Comparison of ENCODE assay signal across 15 cellular contexts in the genomic region with DNA sequence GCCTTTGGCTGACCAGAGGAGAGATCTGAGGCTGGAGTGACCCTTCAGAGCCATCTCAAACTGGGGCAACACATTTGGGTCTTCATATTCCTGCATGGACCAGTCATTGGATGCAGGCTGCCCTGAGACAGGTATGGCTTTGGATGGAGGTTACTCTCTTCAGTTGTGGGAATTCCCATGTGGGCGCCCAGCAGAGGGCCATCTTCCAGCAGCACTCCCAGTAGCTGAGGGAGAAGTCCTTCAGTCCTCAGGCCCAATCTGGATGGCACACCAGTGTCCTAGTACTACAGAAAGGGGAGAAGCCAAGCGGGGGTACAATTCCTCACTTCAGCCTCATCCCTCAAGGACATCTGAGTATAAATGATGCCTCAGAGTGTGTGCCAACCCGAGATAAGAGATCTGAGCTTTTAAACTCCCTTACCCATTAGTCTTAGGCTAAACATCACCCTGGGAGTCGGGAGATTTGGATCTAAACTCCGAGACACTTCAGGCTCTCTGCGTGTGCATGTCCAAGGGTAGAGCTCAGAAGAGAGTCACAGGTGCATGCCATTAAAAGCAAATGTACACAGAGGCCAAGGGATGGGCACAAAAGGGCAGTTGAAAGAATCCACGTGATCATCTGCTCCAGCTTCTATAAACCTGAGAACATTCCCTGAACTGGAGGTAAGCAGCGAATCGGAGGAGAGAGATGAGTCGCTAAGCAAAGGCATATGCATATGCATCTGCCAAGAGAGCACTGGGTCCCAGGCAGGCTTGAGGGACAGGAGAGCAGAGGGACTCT.
DNase-seq lines count a peak whose midpoint lies in the region; ATAC-seq, FAIRE-seq and TF ChIP-seq lines count a peak whose summit lies in the region.
"Had no signal": no experiment of that assay in that cellular context is flagged by ENCODE, and none has a peak within 500 bp of the region (broad histone marks: within the 10 kb centered on the region; RNA-seq: fewer than 3 reads in every experiment).

No MANE protein-coding gene starts in this region.

- ATAC-seq in HCT116 (peak; percentile 70), K562 (no peak; the same call in 2 of the 3 replicates), HepG2 (peak; percentile 74), sciatic nerve (no peak), HG02588 (IDR thresholded peaks at IDR 0.05; ENCODE audit: unreplicated experiment) (no peak)

- TF ChIP-seq CTCF in HCT116 (IDR thresholded peaks at IDR 0.05 in 2 of 3, conservative IDR thresholded peaks at IDR 0.05 in 1 of 3; ENCODE audit: borderline replicate concordance in 1 of 3, insufficient read depth in 1 of 3, low read depth in 2 of 3, low read length in 2 of 3) (peak; percentile 24 to 32 (median 30); a peak in 5 of 6 replicates), K562 (IDR thresholded peaks at IDR 0.05 in 2 of 3, conservative IDR thresholded peaks at IDR 0.05 in 1 of 3; ENCODE audit: insufficient read depth in 2 of 3, low read depth in 1 of 3, low read length in 3 of 3) (peak in 2 of 3 experiments; percentile 30; a peak in 3 of 6 replicates), HepG2 (CRISPR knock-in tag; IDR thresholded peaks at IDR 0.05) (peak; percentile 40)

- CTCF ChIA-PET in HCT116 (lab: Charles Lee): no interaction called here
- CTCF ChIA-PET in K562 (lab: Yijun Ruan, JAX; ENCODE audit: low intra/inter-chr PET ratio): no interaction called here
- CTCF ChIA-PET in HepG2 (lab: Yijun Ruan, JAX; ENCODE audit: low intra/inter-chr PET ratio, low total read pairs): no interaction called here

- no TSS peak for BruUV-seq in HCT116 (replicated peaks; lab: Mats Ljungman, UMichigan)
- no TSS peak for BruUV-seq in K562 (replicated peaks; lab: Mats Ljungman, UMichigan)
- no TSS peak for BruUV-seq in HepG2 (replicated peaks; lab: Mats Ljungman, UMichigan)

- H3K4me3 ChIP-seq in HCT116 (replicated peaks in 1 of 2; ENCODE audit: low read depth in 1 of 2, low read length in 2 of 2): no peak overlapping the region
- H3K4me3 ChIP-seq in K562: no peak overlapping the region
- H3K4me3 ChIP-seq in HepG2 (replicated peaks in 1 of 3; ENCODE audit: insufficient read depth in 1 of 3, low read depth in 2 of 3, low read length in 3 of 3): no peak overlapping the region
- H3K4me3 ChIP-seq: BLaER1 treated with 17β-estradiol and CSF1 and Interleukin-3, amounts not matched to agents 10 nM and 100 nM; ovary had no signal

- H3K79me2 ChIP-seq in HCT116 (ENCODE audit: insufficient read depth, low read length) (no peaks in the 10 kb centered on the region), K562 (ENCODE audit: control insufficient read depth, insufficient read depth, low read length) (no peaks in the 10 kb centered on the region), HepG2 (ENCODE audit: insufficient read depth, low read length) (no peaks in the 10 kb centered on the region)

- RAD21 ChIA-PET in HCT116 (lab: Charles Lee; ENCODE audit: low non-redundant PET in 1 of 2, low total read pairs in 2 of 2, uncharacterized antibody in 2 of 2, unreplicated experiment in 2 of 2): no interaction called here

- H3K4me2 ChIP-seq in HCT116 (ENCODE audit: low read length) (no peak overlapping the region), K562 (ENCODE audit: insufficient read depth, low read length) (no peak overlapping the region), HepG2 (ENCODE audit: low read depth, low read length) (no peak overlapping the region)

- in situ Hi-C loops in K562 (cut with MboI) (no loop called here), HepG2 (cut with HindIII; ENCODE audit: extremely low pct_ligation_motif_present, low pct_unique_long_range_greater_than_20kb) (no loop called here)

- H3K9ac ChIP-seq in HCT116 (ENCODE audit: low read length) (no peak overlapping the region), K562 (ENCODE audit: insufficient read depth in 1 of 2, low read depth in 2 of 2, low read length in 2 of 2) (no peak overlapping the region), HepG2 (ENCODE audit: insufficient read depth, low read depth, low read length) (no peak overlapping the region)
- H3K9ac ChIP-seq: BLaER1 treated with 17β-estradiol and CSF1 and Interleukin-3, amounts not matched to agents 10 nM and 100 nM had no signal

- intact Hi-C loops in HCT116 (cut with micrococcal nuclease) (no loop called here), K562 (cut with micrococcal nuclease) (no loop called here), HepG2 (cut with micrococcal nuclease; ENCODE audit: unreplicated experiment) (no loop called here), sciatic nerve (cut with DNase I) (no loop called here)

- DNase-seq in COLO668 (lab: John Stamatoyannopoulos, UW; ENCODE audit: unreplicated experiment) (peak; percentile 24), HCT116 (ENCODE audit: low read depth, low spot score) (peak; percentile 4), K562 (ENCODE audit: extremely low read depth in 1 of 4, low spot score in 3 of 4) (peak in 1 of 4 experiments; percentile 12), HepG2 (ENCODE audit: low spot score) (no peak), sciatic nerve (ENCODE audit: low spot score) (no peak)
- DNase-seq in stimulated activated CD4-positive, alpha-beta T cell treated with anti-CD3 and anti-CD28 coated beads, Interleukin-4, amount 100 ng/mL, for 24 hours: no peak
- DNase-seq in stimulated activated CD4-positive, alpha-beta T cell treated with anti-CD3 and anti-CD28 coated beads, Interleukin-12 subunit alpha, Interleukin-12 subunit beta, amount 100 ng/mL, for 4 hours: no peak
- DNase-seq: glutamatergic neuron; Karpas-422; NCI-H446; ovary; stimulated activated CD4-positive, alpha-beta T cell treated with anti-CD3 and anti-CD28 coated beads, Interleukin-2, amount 100 ng/mL, for 24 hours; stimulated activated naive CD4-positive, alpha-beta T cell treated with Interleukin-2 at 50 U/mL for 16 hours had no signal

- TF ChIP-seq EP300 in K562 (IDR thresholded peaks at IDR 0.05; ENCODE audit: low read length) (no peak), HepG2 (IDR thresholded peaks at IDR 0.05; ENCODE audit: low read depth in 2 of 2, low read length in 2 of 2) (no peak), HepG2 (CRISPR knock-in tag; IDR thresholded peaks at IDR 0.05; ENCODE audit: borderline replicate concordance) (no peak)

- H3K9me2 ChIP-seq in HCT116 (ENCODE audit: insufficient read depth): no peaks in the 10 kb centered on the region

- H3K27me3 ChIP-seq in HCT116 (ENCODE audit: insufficient read depth, low read length) (no peaks in the 10 kb centered on the region), K562 (ENCODE audit: control insufficient read depth in 2 of 2, insufficient read depth in 2 of 2, low read length in 2 of 2) (peaks cover 16 to 35% of the 10 kb centered on the region in 2 experiments; a peak in 4 of 5 replicates), HepG2 (ENCODE audit: control insufficient read depth in 1 of 2, insufficient read depth in 2 of 2, low read length in 2 of 2) (peaks cover 1 to 7% of the 10 kb centered on the region in 2 experiments; a peak in 3 of 5 replicates)
- H3K27me3 ChIP-seq: BLaER1 treated with 17β-estradiol and CSF1 and Interleukin-3, amounts not matched to agents 10 nM and 100 nM; ovary had no signal

- FAIRE-seq in K562 (lab: Jason Lieb, UNC) (no peak), HepG2 (lab: Jason Lieb, UNC) (no peak)

- under 1% methylated on average over 10 of the region's 10 CpGs for WGBS in K562 (ENCODE audit: insufficient coverage, low coverage, missing lambda C conversion rate)
- WGBS in HepG2 (ENCODE audit: low lambda C conversion rate): 16% methylated on average over 10 of the region's 10 CpGs

- no peaks in the 10 kb centered on the region for H3K9me3 ChIP-seq in HCT116 (ENCODE audit: control insufficient read depth in 1 of 2, insufficient read depth in 1 of 2, low read depth in 1 of 2, low read length in 2 of 2)
- no peaks in the 10 kb centered on the region for H3K9me3 ChIP-seq in K562 (replicated peaks; ENCODE audit: control insufficient read depth, insufficient read depth, low read depth, low read length)
- H3K9me3 ChIP-seq in HepG2 (ENCODE audit: low read length): no peaks in the 10 kb centered on the region
- H3K9me3 ChIP-seq: BLaER1 treated with 17β-estradiol and CSF1 and Interleukin-3, amounts not matched to agents 10 nM and 100 nM; ovary had no signal

- POLR2A ChIA-PET in HCT116 (lab: Charles Lee): no interaction called here
- POLR2A ChIA-PET in K562 (lab: Yijun Ruan, JAX): interaction anchor here (1.0 to 1.9 kb wide), 3 partner anchors 15 to 27 kb away, joined by 3 to 4 read pairs (median 3); no protein-coding TSS in a partner anchor
- POLR2A ChIA-PET in HepG2 (lab: Yijun Ruan, JAX): no interaction called here

- H3K27ac ChIP-seq in HCT116 (ENCODE audit: low read depth, low read length) (no peak overlapping the region), K562 (ENCODE audit: extremely low read depth, low read depth, low read length) (no peak overlapping the region), HepG2 (ENCODE audit: extremely low read length, insufficient read depth, low read length) (no peak overlapping the region)
- H3K27ac ChIP-seq: BLaER1 treated with 17β-estradiol and CSF1 and Interleukin-3, amounts not matched to agents 10 nM and 100 nM; ovary had no signal

- H3K9me1 ChIP-seq in K562 (ENCODE audit: control insufficient read depth, insufficient read depth, low read length): no peaks in the 10 kb centered on the region

- H4K20me1 ChIP-seq in HCT116 (ENCODE audit: insufficient read depth) (no peaks in the 10 kb centered on the region), K562 (replicated peaks; ENCODE audit: control insufficient read depth, insufficient read depth, low read length) (peaks cover 2% of the 10 kb centered on the region; the same call in 1 of the 2 replicates), HepG2 (ENCODE audit: insufficient read depth, low read length) (no peaks in the 10 kb centered on the region)
- H4K20me1 ChIP-seq: BLaER1 treated with 17β-estradiol and CSF1 and Interleukin-3, amounts not matched to agents 10 nM and 100 nM had no signal

- H2AFZ ChIP-seq in HCT116 (ENCODE audit: low read depth, low read length, poor library complexity, severe bottlenecking) (no peak overlapping the region), K562 (ENCODE audit: low read depth, low read length) (no peak overlapping the region), HepG2 (ENCODE audit: low read length) (no peak overlapping the region)

- H3K36me3 ChIP-seq in HCT116 (ENCODE audit: control insufficient read depth in 1 of 2, insufficient read depth in 2 of 2, low read length in 2 of 2) (no peaks in the 10 kb centered on the region), K562 (ENCODE audit: control insufficient read depth, insufficient read depth, low read length) (no peaks in the 10 kb centered on the region), HepG2 (replicated peaks in 1 of 2; ENCODE audit: control insufficient read depth in 1 of 2, insufficient read depth in 2 of 2, low read length in 2 of 2) (no peaks in the 10 kb centered on the region)
- H3K36me3 ChIP-seq: BLaER1 treated with 17β-estradiol and CSF1 and Interleukin-3, amounts not matched to agents 10 nM and 100 nM; ovary had no signal

- H3K4me1 ChIP-seq in HCT116 (ENCODE audit: control insufficient read depth in 1 of 2, insufficient read depth in 2 of 2, low read length in 2 of 2) (no peaks in the 10 kb centered on the region), K562 (replicated peaks in 1 of 2; ENCODE audit: control insufficient read depth in 2 of 2, insufficient read depth in 2 of 2, low read length in 2 of 2) (no peaks in the 10 kb centered on the region), HepG2 (ENCODE audit: insufficient read depth, low read length) (no peaks in the 10 kb centered on the region)

- peak; percentile 54 for TF ChIP-seq RAD21 in HCT116 (IDR thresholded peaks at IDR 0.05; ENCODE audit: low read depth)
- TF ChIP-seq RAD21 in K562 (CRISPR knock-in tag; conservative IDR thresholded peaks at IDR 0.05 in 1 of 2, IDR thresholded peaks at IDR 0.05 in 1 of 2): peak; percentile 62
- TF ChIP-seq RAD21 in HepG2 (CRISPR knock-in tag; IDR thresholded peaks at IDR 0.05): no peak

- no peak for TF ChIP-seq POLR2A in HCT116 (IDR thresholded peaks at IDR 0.05; ENCODE audit: borderline replicate concordance, extremely low read depth, insufficient read depth, insufficient read length)
- TF ChIP-seq POLR2A in K562 (conservative IDR thresholded peaks at IDR 0.05): no peak
- TF ChIP-seq POLR2A in HepG2 (IDR thresholded peaks at IDR 0.05; ENCODE audit: insufficient read depth in 1 of 2, low read depth in 2 of 2, low read length in 2 of 2): no peak

Comparison
In these comparisons a context has a peak if more than half of its experiments do, and no peak if none do; other contexts are left out.
1. DNase-seq: peak in COLO668 (single experiment) and HCT116 (single experiment); none in HepG2 (single experiment), stimulated activated CD4-positive, alpha-beta T cell treated with anti-CD3 and anti-CD28 coated beads, Interleukin-4, amount 100 ng/mL, for 24 hours (single experiment), stimulated activated CD4-positive, alpha-beta T cell treated with anti-CD3 and anti-CD28 coated beads, Interleukin-12 subunit alpha, Interleukin-12 subunit beta, amount 100 ng/mL, for 4 hours (single experiment) and sciatic nerve (single experiment).
2. ATAC-seq: peak in HCT116 (single experiment) and HepG2 (single experiment); none in K562 (single experiment), sciatic nerve (single experiment) and HG02588 (single experiment).
3. Peak in every context shown above with its lines, with median percentiles within 50 percentile points of each other: CTCF ChIP-seq.